In the genomic region with DNA sequence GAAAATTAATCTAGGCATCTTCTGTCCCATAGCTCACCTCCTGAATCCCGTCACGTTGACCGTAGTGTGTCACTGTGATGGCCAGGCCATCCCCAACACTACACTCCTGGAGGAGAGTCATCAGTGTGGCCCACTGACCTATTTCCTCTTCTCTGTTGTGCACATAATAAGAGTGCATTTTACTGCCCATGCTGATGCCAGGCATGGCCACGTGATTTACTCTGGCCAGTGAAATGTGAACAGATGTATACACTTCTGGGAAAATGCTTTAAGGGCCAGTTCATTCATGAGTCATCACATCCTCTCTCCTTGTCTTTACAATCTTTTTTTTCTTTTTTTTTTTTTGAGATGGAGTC, we compare ENCODE assay signal across 10 cellular contexts.
DNase-seq lines count a peak whose midpoint lies in the region; ATAC-seq and TF ChIP-seq lines count a peak whose summit lies in the region.
"Had no signal": no experiment of that assay in that cellular context is flagged by ENCODE, and none has a peak within 500 bp of the region (broad histone marks: within the 10 kb centered on the region; RNA-seq: fewer than 3 reads in every experiment).

No MANE protein-coding gene starts in this region.

- no peaks in the 10 kb centered on the region for H3K9me2 ChIP-seq in HCT116 (ENCODE audit: insufficient read depth)

- TF ChIP-seq POLR2A in HCT116 (IDR thresholded peaks at IDR 0.05; ENCODE audit: borderline replicate concordance, extremely low read depth, insufficient read depth, insufficient read length) = no peak

- DNase-seq in AG08395 (ENCODE audit: low spot score) (peak; percentile 73), HCT116 (ENCODE audit: low read depth, low spot score) (peak; percentile 89), glomerular endothelial cell (ENCODE audit: extremely low read depth, low read depth, low spot score) (peak; percentile 85), NCI-H146 treated with DMSO at 0.1 percent for 48 hours (lab: John Stamatoyannopoulos, UW; ENCODE audit: unreplicated experiment) (no peak), NCI-H2081 (lab: John Stamatoyannopoulos, UW) (no peak), DMS114 treated with DMSO at 0.1 percent for 48 hours (lab: John Stamatoyannopoulos, UW; ENCODE audit: unreplicated experiment) (no peak)
- DNase-seq: glutamatergic neuron, right lobe of liver had no signal

- H4K20me1 ChIP-seq in HCT116 (ENCODE audit: insufficient read depth) = no peaks in the 10 kb centered on the region

- no peaks in the 10 kb centered on the region for H3K36me3 ChIP-seq in HCT116 (ENCODE audit: control insufficient read depth in 1 of 2, insufficient read depth in 2 of 2, low read length in 2 of 2)
- H3K36me3 ChIP-seq: right lobe of liver had no signal

- no peaks in the 10 kb centered on the region for H3K9me3 ChIP-seq in HCT116 (ENCODE audit: control insufficient read depth in 1 of 2, insufficient read depth in 1 of 2, low read depth in 1 of 2, low read length in 2 of 2)
- H3K9me3 ChIP-seq: right lobe of liver had no signal

- ATAC-seq in HCT116 (peak; percentile 80), SK-N-SH treated with all-trans-retinoic acid at 6 μM for 48 hours (peak; percentile 95), GM21619 (IDR thresholded peaks at IDR 0.05; ENCODE audit: unreplicated experiment) (no peak)

- peaks cover 19 to 38% of the 10 kb centered on the region in 2 experiments for H3K4me1 ChIP-seq in HCT116 (ENCODE audit: control insufficient read depth in 1 of 2, insufficient read depth in 2 of 2, low read length in 2 of 2)
- H3K4me1 ChIP-seq: right lobe of liver had no signal

- H3K79me2 ChIP-seq in HCT116 (ENCODE audit: insufficient read depth, low read length) = no peaks in the 10 kb centered on the region

- POLR2A ChIA-PET in HCT116 (lab: Charles Lee) = interaction anchor here (1.3 kb wide), 1 partner anchor 196 kb away, joined by 3 read pairs; no protein-coding TSS in a partner anchor

- no peaks in the 10 kb centered on the region for H3K27me3 ChIP-seq in HCT116 (ENCODE audit: insufficient read depth, low read length)
- H3K27me3 ChIP-seq: right lobe of liver had no signal

- RAD21 ChIA-PET in HCT116 (lab: Charles Lee; ENCODE audit: low non-redundant PET in 1 of 2, low total read pairs in 2 of 2, uncharacterized antibody in 2 of 2, unreplicated experiment in 2 of 2) = no interaction called here

- H3K4me3 ChIP-seq in HCT116 (replicated peaks in 1 of 2; ENCODE audit: low read depth in 1 of 2, low read length in 2 of 2) = peak overlapping the region in 1 of 2 experiments; percentile 30; a peak in 2 of 4 replicates
- H3K4me3 ChIP-seq: right lobe of liver had no signal

- peak overlapping the region; percentile 33 for H2AFZ ChIP-seq in HCT116 (ENCODE audit: low read depth, low read length, poor library complexity, severe bottlenecking)

- peak overlapping the region; percentile 85 for H3K27ac ChIP-seq in HCT116 (ENCODE audit: low read depth, low read length)
- H3K27ac ChIP-seq: right lobe of liver had no signal

- no TSS peak for BruUV-seq in HCT116 (replicated peaks; lab: Mats Ljungman, UMichigan)

- TF ChIP-seq RAD21 in HCT116 (IDR thresholded peaks at IDR 0.05; ENCODE audit: low read depth) = no peak; the same call in 1 of the 2 replicates

- peak overlapping the region; percentile 48 for H3K9ac ChIP-seq in HCT116 (ENCODE audit: low read length)

- H3K4me2 ChIP-seq in HCT116 (ENCODE audit: low read length) = peak overlapping the region; percentile 67

- intact Hi-C loops in HCT116 (cut with micrococcal nuclease) = no loop called here

- CTCF ChIA-PET in HCT116 (lab: Charles Lee) = no interaction called here

- TF ChIP-seq CTCF in HCT116 (IDR thresholded peaks at IDR 0.05 in 2 of 3, conservative IDR thresholded peaks at IDR 0.05 in 1 of 3; ENCODE audit: borderline replicate concordance in 1 of 3, insufficient read depth in 1 of 3, low read depth in 2 of 3, low read length in 2 of 3) = no peak

TF ChIP-seq in HCT116, 20 proteins besides CTCF, POLR2A, EP300 and RAD21:
- TF ChIP-seq ELF1 (IDR thresholded peaks at IDR 0.05; ENCODE audit: borderline replicate concordance, low read depth) (no peak), SRF (IDR thresholded peaks at IDR 0.05; ENCODE audit: low read depth) (0 out of 2 replicates have a peak, but pooled peaks have one; percentile 47), FOSL1 (IDR thresholded peaks at IDR 0.05; ENCODE audit: low read depth) (peak; percentile 67; the same call in 1 of the 2 replicates), CBX3 (IDR thresholded peaks at IDR 0.05; ENCODE audit: low read depth) (peak; percentile 22; the same call in 1 of the 2 replicates), JUND (IDR thresholded peaks at IDR 0.05) (peak; percentile 73), SP1 (IDR thresholded peaks at IDR 0.05; ENCODE audit: low read depth) (peak; percentile 6), ZFX (IDR thresholded peaks at IDR 0.05) (no peak), POLR2AphosphoS5 (IDR thresholded peaks at IDR 0.05; ENCODE audit: low read depth, low read length) (peak; percentile 53)
- TF ChIP-seq, protein P1, sequence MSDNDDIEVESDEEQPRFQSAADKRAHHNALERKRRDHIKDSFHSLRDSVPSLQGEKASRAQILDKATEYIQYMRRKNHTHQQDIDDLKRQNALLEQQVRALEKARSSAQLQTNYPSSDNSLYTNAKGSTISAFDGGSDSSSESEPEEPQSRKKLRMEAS (IDR thresholded peaks at IDR 0.05) = peak; percentile 72; the same call in 1 of the 2 replicates
TF ChIP-seq in HCT116: peak in this region for 7.

TF ChIP-seq in SK-N-SH treated with all-trans-retinoic acid at 6 μM for 48 hours, 23 proteins besides CTCF, POLR2A, EP300 and RAD21:
- no peak for TF ChIP-seq ZFP30 (CRISPR knock-in tag; IDR thresholded peaks at IDR 0.05)
- TF ChIP-seq ZFP3 (CRISPR knock-in tag; IDR thresholded peaks at IDR 0.05) = 0 out of 2 replicates have a peak, but pooled peaks have one; percentile 8

Comparison
In these comparisons a context has a peak if more than half of its experiments do, and no peak if none do; other contexts are left out.
1. DNase-seq: peak in AG08395 (single experiment), HCT116 (single experiment) and glomerular endothelial cell (single experiment); none in NCI-H146 treated with DMSO at 0.1 percent for 48 hours (single experiment), NCI-H2081 (0 of 2) and DMS114 treated with DMSO at 0.1 percent for 48 hours (single experiment).